ENCODE assay signal across 24 cellular contexts in genomic region chr16:80265624-80266306, GRCh38.
DNase-seq lines count a peak whose midpoint lies in the region; FAIRE-seq and TF ChIP-seq lines count a peak whose summit lies in the region.
"Had no signal": no experiment of that assay in that cellular context is flagged by ENCODE, and none has a peak within 500 bp of the region (broad histone marks: within the 10 kb centered on the region; RNA-seq: fewer than 3 reads in every experiment).

No MANE protein-coding gene starts in this region.

- no peak overlapping the region for H4K8ac ChIP-seq in mesenchymal stem cell (ENCODE audit: low read length)

- H2BK12ac ChIP-seq in mesenchymal stem cell (ENCODE audit: low read length in 2 of 2), result no peak overlapping the region

- WGBS in mesenchymal stem cell, result 43% methylated on average over 2 of the region's 2 CpGs

- intact Hi-C loops in colonic mucosa (cut with DNase I), result no loop called here

- H2AK5ac ChIP-seq in mesenchymal stem cell (ENCODE audit: low read length, severe bottlenecking), result no peak overlapping the region

- no peak overlapping the region for H3K27ac Mint-ChIP-seq in glutamatergic neuron (ENCODE audit: unreplicated experiment)
- H3K27ac Mint-ChIP-seq: activated naive CD8-positive, alpha-beta T cell treated with anti-CD3 and anti-CD28 coated beads, Interleukin-2, amount 50 U/mL, for 24 hours; brain; mesothelial cell of epicardium; nephron progenitor cell had no signal

- no peak overlapping the region for H3K4ac ChIP-seq in mesenchymal stem cell (ENCODE audit: low read depth in 1 of 2, low read length in 2 of 2)

- H3K27ac ChIP-seq in colonic mucosa, result no peak overlapping the region
- H3K27ac ChIP-seq in mesenchymal stem cell (ENCODE audit: low read length, poor library complexity, severe bottlenecking), result no peak overlapping the region
- H3K27ac ChIP-seq in SJCRH30, result no peak overlapping the region
- H3K27ac ChIP-seq: HL-60, left lung, suprapubic skin, uterus had no signal

- H3K4me1 Mint-ChIP-seq in glutamatergic neuron (ENCODE audit: low read depth, unreplicated experiment), result peaks cover 5% of the 10 kb centered on the region
- H3K4me1 Mint-ChIP-seq: mesothelial cell of epicardium, nephron progenitor cell had no signal

- H3K9me3 Mint-ChIP-seq in glutamatergic neuron (ENCODE audit: unreplicated experiment), result no peaks in the 10 kb centered on the region
- H3K9me3 Mint-ChIP-seq: activated naive CD8-positive, alpha-beta T cell treated with anti-CD3 and anti-CD28 coated beads, Interleukin-2, amount 50 U/mL, for 24 hours; brain; mesothelial cell of epicardium; nephron progenitor cell had no signal

- H3K14ac ChIP-seq in mesenchymal stem cell (ENCODE audit: low read length in 2 of 2), result no peak overlapping the region

- H3K36me3 Mint-ChIP-seq in glutamatergic neuron (ENCODE audit: unreplicated experiment), result no peaks in the 10 kb centered on the region
- H3K36me3 Mint-ChIP-seq: brain, mesothelial cell of epicardium had no signal

- H3K4me2 ChIP-seq in mesenchymal stem cell (ENCODE audit: low read length, poor library complexity, severe bottlenecking), result no peak overlapping the region

- DNase-seq in HTR-8/SVneo (ENCODE audit: insufficient read length, low spot score), result no peak
- DNase-seq in colonic mucosa, result peak; percentile 42
- DNase-seq in mesenchymal stem cell, result peak; percentile 3
- DNase-seq in SJCRH30, result no peak
- DNase-seq in glutamatergic neuron, result no peak
- DNase-seq in NCI-H146 treated with DMSO at 0.1 percent for 48 hours (lab: John Stamatoyannopoulos, UW; ENCODE audit: unreplicated experiment), result no peak
- no peak for DNase-seq in NCI-H1105 treated with DMSO at 0.1 percent for 48 hours (lab: John Stamatoyannopoulos, UW)
- DNase-seq: activated CD4-positive, alpha-beta T cell treated with anti-CD3 and anti-CD28 coated beads, Interleukin-2, amount 50 U/mL, for 48 hours; activated effector memory CD4-positive, alpha-beta T cell treated with anti-CD3 and anti-CD28 coated beads, Interleukin-2, amount 50 U/mL, for 16 hours; activated naive CD8-positive, alpha-beta T cell treated with anti-CD3 and anti-CD28 coated beads, Interleukin-2, amount 50 U/mL, for 24 hours; COR-L47; H7; left lung; MM.1S; NCI-H1436 treated with DMSO at 0.1 percent for 48 hours; NCI-H526; nephron progenitor cell; RPMI8226; stimulated activated CD4-positive, alpha-beta T cell treated with anti-CD3 and anti-CD28 coated beads, Interleukin-1b, Interleukin-23, amount 100 ng/mL, for 48 hours; uterus had no signal

- H2BK120ac ChIP-seq in mesenchymal stem cell (ENCODE audit: low read depth, low read length), result no peak overlapping the region

- H3K36me3 ChIP-seq in colonic mucosa (no peaks in the 10 kb centered on the region), mesenchymal stem cell (ENCODE audit: control insufficient read depth in 1 of 2, insufficient read depth in 2 of 2, low read depth in 1 of 2, low read length in 2 of 2) (no peaks in the 10 kb centered on the region), SJCRH30 (no peaks in the 10 kb centered on the region)
- H3K36me3 ChIP-seq: left lung, suprapubic skin, uterus had no signal

- H3K4me3 Mint-ChIP-seq in glutamatergic neuron (ENCODE audit: unreplicated experiment), result no peak overlapping the region
- H3K4me3 Mint-ChIP-seq: activated naive CD8-positive, alpha-beta T cell treated with anti-CD3 and anti-CD28 coated beads, Interleukin-2, amount 50 U/mL, for 24 hours; brain; mesothelial cell of epicardium; nephron progenitor cell had no signal

- H3K4me3 ChIP-seq in colonic mucosa, result no peak overlapping the region
- no peak overlapping the region for H3K4me3 ChIP-seq in mesenchymal stem cell (ENCODE audit: insufficient read depth in 1 of 2, low read depth in 1 of 2, low read length in 2 of 2)
- no peak overlapping the region for H3K4me3 ChIP-seq in SJCRH30
- H3K4me3 ChIP-seq: left lung, suprapubic skin, uterus had no signal

- H3K27me3 Mint-ChIP-seq in glutamatergic neuron (ENCODE audit: unreplicated experiment), result no peaks in the 10 kb centered on the region
- H3K27me3 Mint-ChIP-seq: brain had no signal

- H3K4me1 ChIP-seq in colonic mucosa (no peaks in the 10 kb centered on the region), mesenchymal stem cell (ENCODE audit: control insufficient read depth, insufficient read depth, low read depth, low read length) (peaks cover 3% of the 10 kb centered on the region), SJCRH30 (no peaks in the 10 kb centered on the region)
- H3K4me1 ChIP-seq: left lung, suprapubic skin, uterus had no signal

- H3K18ac ChIP-seq in mesenchymal stem cell (ENCODE audit: low read depth in 1 of 2, low read length in 2 of 2), result no peak overlapping the region

- no peak overlapping the region for H2AFZ ChIP-seq in mesenchymal stem cell (ENCODE audit: low read depth, low read length)

- TF ChIP-seq CTCF in colonic mucosa (IDR thresholded peaks at IDR 0.05) (no peak), glutamatergic neuron (IDR thresholded peaks at IDR 0.05; ENCODE audit: partially characterized antibody, unreplicated experiment) (no peak)

- no peaks in the 10 kb centered on the region for H3K79me1 ChIP-seq in mesenchymal stem cell (replicated peaks; ENCODE audit: low read length, poor library complexity, severe bottlenecking)

- no peak overlapping the region for H3K23ac ChIP-seq in mesenchymal stem cell (ENCODE audit: low read length in 2 of 2)

- peak; percentile 31 for FAIRE-seq in HTR-8/SVneo (lab: Jason Lieb, UNC)

- no peak overlapping the region for H2BK15ac ChIP-seq in mesenchymal stem cell (ENCODE audit: low read depth, poor library complexity, severe bottlenecking)

- H3K9me3 ChIP-seq in colonic mucosa (no peaks in the 10 kb centered on the region), mesenchymal stem cell (ENCODE audit: control insufficient read depth, low read length) (no peaks in the 10 kb centered on the region), SJCRH30 (replicated peaks) (no peaks in the 10 kb centered on the region)
- H3K9me3 ChIP-seq: left lung, suprapubic skin, uterus had no signal

- H2BK5ac ChIP-seq in mesenchymal stem cell (ENCODE audit: low read depth, low read length, poor library complexity, severe bottlenecking), result no peak overlapping the region

- H3K27me3 ChIP-seq in colonic mucosa, result no peaks in the 10 kb centered on the region
- no peaks in the 10 kb centered on the region for H3K27me3 ChIP-seq in mesenchymal stem cell (ENCODE audit: control insufficient read depth in 1 of 2, insufficient read depth in 1 of 2, low read length in 2 of 2)
- no peaks in the 10 kb centered on the region for H3K27me3 ChIP-seq in SJCRH30
- H3K27me3 ChIP-seq: left lung, suprapubic skin, uterus had no signal

- no peak overlapping the region for H4K91ac ChIP-seq in mesenchymal stem cell (ENCODE audit: low read length)

- H3K9ac ChIP-seq in colonic mucosa (ENCODE audit: low read depth in 2 of 2, low read length in 2 of 2), result no peak overlapping the region
- H3K9ac ChIP-seq in mesenchymal stem cell (ENCODE audit: low read length), result no peak overlapping the region

Comparison
In these comparisons a context has a peak if more than half of its experiments do, and no peak if none do; other contexts are left out.
1. DNase-seq: peak in colonic mucosa (single experiment) and mesenchymal stem cell (single experiment); none in HTR-8/SVneo (single experiment), SJCRH30 (0 of 2), glutamatergic neuron (single experiment), NCI-H146 treated with DMSO at 0.1 percent for 48 hours (single experiment) and NCI-H1105 treated with DMSO at 0.1 percent for 48 hours (single experiment).